17 cellular contexts compared by ENCODE assay signal in the genomic region with DNA sequence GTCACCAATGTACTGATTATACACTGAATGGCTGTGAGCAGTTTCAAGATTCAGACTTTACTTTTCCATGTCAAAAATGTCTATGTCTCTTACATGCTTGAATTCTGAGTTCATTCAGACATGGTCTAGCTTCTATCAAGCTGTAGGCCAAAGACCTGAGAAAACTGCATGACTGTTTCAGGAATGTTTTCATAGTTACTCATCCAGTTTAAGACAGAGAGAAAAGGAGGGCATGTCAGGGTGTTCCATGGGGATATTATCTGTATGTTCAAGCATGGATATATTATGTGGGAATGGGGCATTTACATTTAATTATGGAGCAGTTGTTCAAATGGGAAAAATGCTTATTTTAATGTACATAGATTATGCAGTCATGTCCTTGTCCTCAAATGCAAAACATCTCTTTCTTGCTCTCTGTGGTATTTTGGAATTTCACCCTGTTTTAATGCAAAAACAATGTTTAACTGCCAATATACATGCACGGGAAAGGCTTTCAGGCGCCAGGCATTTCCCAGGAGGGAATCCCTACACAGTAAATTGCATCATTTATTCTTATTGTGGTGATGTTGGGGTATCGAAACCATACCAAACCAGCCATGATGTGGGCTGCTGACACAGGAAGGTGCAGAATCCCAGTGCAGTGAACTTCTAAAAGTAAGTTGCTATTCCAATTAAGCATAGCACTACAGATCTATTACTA.
DNase-seq lines count a peak whose midpoint lies in the region; ATAC-seq and TF ChIP-seq lines count a peak whose summit lies in the region.
"Had no signal": no experiment of that assay in that cellular context is flagged by ENCODE, and none has a peak within 500 bp of the region (broad histone marks: within the 10 kb centered on the region; RNA-seq: fewer than 3 reads in every experiment).

No MANE protein-coding gene starts in this region.

- no peaks in the 10 kb centered on the region for H3F3A ChIP-seq in PC-3 (ENCODE audit: low read length, unreplicated experiment)

- no peaks in the 10 kb centered on the region for H3K9me3 ChIP-seq in PC-3 (ENCODE audit: low read length)
- no peaks in the 10 kb centered on the region for H3K9me3 ChIP-seq in suprapubic skin
- H3K9me3 ChIP-seq: BLaER1 treated with 17β-estradiol and CSF1 and Interleukin-3, amounts not matched to agents 10 nM and 100 nM had no signal

- H2AFZ ChIP-seq in PC-3 (ENCODE audit: low read length) = no peak overlapping the region

- no peak overlapping the region for H3K4me2 ChIP-seq in PC-3 (ENCODE audit: low read length)
- H3K4me2 ChIP-seq: BLaER1 treated with 17β-estradiol and CSF1 and Interleukin-3, amounts not matched to agents 10 nM and 100 nM had no signal

- H3K4me1 ChIP-seq in PC-3 (ENCODE audit: insufficient read depth, low read length) (no peaks in the 10 kb centered on the region), suprapubic skin (no peaks in the 10 kb centered on the region)
- H3K4me1 ChIP-seq: BLaER1 treated with 17β-estradiol and CSF1 and Interleukin-3, amounts not matched to agents 10 nM and 100 nM had no signal

- H3K9ac ChIP-seq in PC-3 (ENCODE audit: low read length) = no peak overlapping the region
- H3K9ac ChIP-seq: BLaER1 treated with 17β-estradiol and CSF1 and Interleukin-3, amounts not matched to agents 10 nM and 100 nM had no signal

- no peaks in the 10 kb centered on the region for H3K9me2 ChIP-seq in PC-3 (replicated peaks; ENCODE audit: low read length)

- WGBS in suprapubic skin = 81% methylated on average over 3 of the region's 3 CpGs

- CTCF ChIA-PET in BJ (lab: Yijun Ruan, JAX) (no interaction called here), PC-3 (lab: Charles Lee) (no interaction called here)

- H3K79me2 ChIP-seq in PC-3 (ENCODE audit: low read length) = no peaks in the 10 kb centered on the region

- intact Hi-C loops in PC-3 (cut with micrococcal nuclease) = no loop called here

- ATAC-seq in PC-3 (peak; percentile 59), GM18867 (IDR thresholded peaks at IDR 0.05; ENCODE audit: unreplicated experiment) (no peak)

- H3K4me3 ChIP-seq in BJ (ENCODE audit: low read depth, low read length) (no peak overlapping the region), PC-3 (ENCODE audit: low read length) (no peak overlapping the region), suprapubic skin (no peak overlapping the region)
- H3K4me3 ChIP-seq: BLaER1 treated with 17β-estradiol and CSF1 and Interleukin-3, amounts not matched to agents 10 nM and 100 nM; lung had no signal

- H3K27ac ChIP-seq in PC-3 (ENCODE audit: low read length) (no peak overlapping the region), suprapubic skin (no peak overlapping the region)
- H3K27ac ChIP-seq: BLaER1 treated with 17β-estradiol and CSF1 and Interleukin-3, amounts not matched to agents 10 nM and 100 nM had no signal

- DNase-seq in BJ (ENCODE audit: low read depth) = peak; percentile 20
- peak; percentile 31 for DNase-seq in PC-3
- peak; percentile 65 for DNase-seq in dedifferentiated amniotic fluid mesenchymal stem cell (ENCODE audit: extremely low spot score)
- DNase-seq in myocyte (ENCODE audit: low read depth) = peak; percentile 18
- no peak for DNase-seq in NCI-H1105 (lab: John Stamatoyannopoulos, UW)
- DNase-seq in mesenteric fat pad (ENCODE audit: low spot score) = no peak
- DNase-seq in suprapubic skin (ENCODE audit: low spot score in 2 of 2) = no peak
- DNase-seq: activated CD4-positive, alpha-beta T cell treated with anti-CD3 and anti-CD28 coated beads, Interleukin-2, amount 50 U/mL, for 4 hours; activated T-cell treated with anti-CD3 and anti-CD28 coated beads, Interleukin-2, amount 50 U/mL, for 48 hours; dermis blood vessel endothelial cell; foreskin melanocyte; NCI-H1105 treated with DMSO at 0.1 percent for 48 hours; NCI-H2171 treated with DMSO at 0.1 percent for 48 hours; T1000 had no signal

- no TSS peak for BruUV-seq in PC-3 (replicated peaks; lab: Mats Ljungman, UMichigan)

- H3K27me3 ChIP-seq in BJ (ENCODE audit: control insufficient read depth, insufficient read depth, low read length) (no peaks in the 10 kb centered on the region), PC-3 (ENCODE audit: low read length) (no peaks in the 10 kb centered on the region), suprapubic skin (no peaks in the 10 kb centered on the region)
- H3K27me3 ChIP-seq: BLaER1 treated with 17β-estradiol and CSF1 and Interleukin-3, amounts not matched to agents 10 nM and 100 nM had no signal

- TF ChIP-seq POLR2A in suprapubic skin (IDR thresholded peaks at IDR 0.05) = no peak

- H3K36me3 ChIP-seq in BJ (ENCODE audit: control insufficient read depth, insufficient read depth, low read length) (no peaks in the 10 kb centered on the region), PC-3 (ENCODE audit: low read depth, low read length) (no peaks in the 10 kb centered on the region), suprapubic skin (no peaks in the 10 kb centered on the region)
- H3K36me3 ChIP-seq: BLaER1 treated with 17β-estradiol and CSF1 and Interleukin-3, amounts not matched to agents 10 nM and 100 nM had no signal

- no peaks in the 10 kb centered on the region for H4K20me1 ChIP-seq in PC-3 (ENCODE audit: low read length)
- H4K20me1 ChIP-seq: BLaER1 treated with 17β-estradiol and CSF1 and Interleukin-3, amounts not matched to agents 10 nM and 100 nM had no signal

- no peak for TF ChIP-seq CTCF in BJ (IDR thresholded peaks at IDR 0.05; ENCODE audit: insufficient read depth, low read depth, low read length)
- TF ChIP-seq CTCF in PC-3 (conservative IDR thresholded peaks at IDR 0.05; ENCODE audit: low read depth, low read length) = no peak
- TF ChIP-seq CTCF in suprapubic skin (IDR thresholded peaks at IDR 0.05) = no peak

- POLR2A ChIA-PET in BJ (lab: Charles Lee) (no interaction called here), PC-3 (lab: Charles Lee; ENCODE audit: unreplicated experiment) (no interaction called here)

- no peak for TF ChIP-seq EP300 in suprapubic skin (IDR thresholded peaks at IDR 0.05)

Comparison
In these comparisons a context has a peak if more than half of its experiments do, and no peak if none do; other contexts are left out.
1. DNase-seq: peak in BJ (single experiment), PC-3 (single experiment), dedifferentiated amniotic fluid mesenchymal stem cell (single experiment) and myocyte (single experiment); none in NCI-H1105 (single experiment), mesenteric fat pad (single experiment) and suprapubic skin (0 of 2).